In the genomic region with DNA sequence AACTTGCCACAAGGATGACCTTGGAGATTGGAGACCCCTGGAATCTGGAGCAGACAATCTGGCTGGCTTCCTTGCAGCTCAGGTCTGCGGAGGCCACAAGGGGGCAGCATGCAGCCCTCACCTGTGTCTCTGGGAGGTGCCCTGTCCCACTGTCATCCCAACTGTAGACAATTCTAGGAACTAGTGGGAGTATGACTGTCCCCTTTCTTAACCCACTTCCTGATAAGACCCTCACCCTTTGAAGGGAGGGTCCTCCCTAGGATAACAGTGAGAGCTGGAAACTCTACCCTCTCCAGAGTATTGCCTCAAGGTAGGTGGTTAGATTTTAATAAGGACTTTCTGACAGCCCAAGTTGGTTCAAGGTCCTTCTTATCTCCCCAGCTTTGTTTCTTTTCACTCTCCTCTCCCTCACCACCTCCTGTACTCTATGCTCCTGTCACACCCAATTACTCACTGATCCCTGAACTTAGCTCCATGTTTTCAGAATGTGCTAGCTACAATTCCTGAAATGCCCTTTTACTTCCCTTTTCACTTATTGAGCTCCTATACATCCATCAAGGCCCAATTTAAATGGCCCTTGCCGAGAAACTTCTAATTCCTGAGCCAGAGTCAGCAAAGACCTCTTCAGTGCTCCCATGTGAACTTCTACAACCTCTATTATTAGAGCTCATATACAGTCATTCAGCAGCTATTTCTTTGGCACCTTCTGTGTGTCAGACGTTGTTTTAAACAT, we compare ENCODE assay signal across 8 cellular contexts. TPM values are rescaled to one million over a fixed set of nuclear protein-coding genes. Genes with fewer than 3 reads are reported as not detected.
DNase-seq lines count a peak whose midpoint lies in the region; ATAC-seq and TF ChIP-seq lines count a peak whose summit lies in the region.

No MANE protein-coding gene starts in this region.

- peak; percentile 87 for ATAC-seq in HCT116
- ATAC-seq in HG03095 (IDR thresholded peaks at IDR 0.05; ENCODE audit: unreplicated experiment), result no peak

- TF ChIP-seq CTCF in HCT116 (IDR thresholded peaks at IDR 0.05 in 2 of 3, conservative IDR thresholded peaks at IDR 0.05 in 1 of 3; ENCODE audit: borderline replicate concordance in 1 of 3, insufficient read depth in 1 of 3, low read depth in 2 of 3, low read length in 2 of 3) (peak; percentile 65 to 96 (median 96); a peak in 5 of 6 replicates), ascending aorta (IDR thresholded peaks at IDR 0.05) (peak; percentile 59 to 79 (median 60))

- DNase-seq in AG20443 (ENCODE audit: low spot score) (peak; percentile 54), HCT116 (ENCODE audit: low read depth, low spot score) (peak; percentile 18), T-helper 2 cell (peak; percentile 32 to 53 (median 48)), ascending aorta (ENCODE audit: low spot score in 2 of 2) (no peak), kidney glomerular epithelial cell (lab: John Stamatoyannopoulos, UW) (peak; percentile 35), DMS79 (lab: John Stamatoyannopoulos, UW) (no peak)
- DNase-seq in stimulated activated CD4-positive, alpha-beta T cell treated with anti-CD3 and anti-CD28 coated beads, TNF-alpha, amount 100 ng/mL, for 24 hours (ENCODE audit: low read depth in 3 of 3), result peak; percentile 16 to 65 (median 19)

- no peaks in the 10 kb centered on the region for H3K27me3 ChIP-seq in HCT116 (ENCODE audit: insufficient read depth, low read length)
- H3K27me3 ChIP-seq in ascending aorta, result no peaks in the 10 kb centered on the region

- H3K9me3 ChIP-seq in HCT116 (ENCODE audit: control insufficient read depth in 1 of 2, insufficient read depth in 1 of 2, low read depth in 1 of 2, low read length in 2 of 2) (no peaks in the 10 kb centered on the region), ascending aorta (no peaks in the 10 kb centered on the region)

- no peak overlapping the region for H3K4me2 ChIP-seq in HCT116 (ENCODE audit: low read length)

- no peaks in the 10 kb centered on the region for H3K79me2 ChIP-seq in HCT116 (ENCODE audit: insufficient read depth, low read length)

- H3K36me3 ChIP-seq in HCT116 (ENCODE audit: control insufficient read depth in 1 of 2, insufficient read depth in 2 of 2, low read length in 2 of 2), result peaks cover 0 to 2% of the 10 kb centered on the region in 2 experiments; a peak in 2 of 4 replicates
- peaks cover 0 to 30% of the 10 kb centered on the region in 2 donors for H3K36me3 ChIP-seq in ascending aorta

- CTCF ChIA-PET in HCT116 (lab: Charles Lee), result interaction anchor here (0.6 to 5.6 kb wide), 13 partner anchors 8 to 177 kb away, joined by 3 to 42 read pairs (median 5); no protein-coding TSS in a partner anchor

- RAD21 ChIA-PET in HCT116 (lab: Charles Lee; ENCODE audit: low non-redundant PET in 1 of 2, low total read pairs in 2 of 2, uncharacterized antibody in 2 of 2, unreplicated experiment in 2 of 2), result interaction anchor here (1.2 to 2.0 kb wide), 3 partner anchors 75 to 179 kb away, joined by 3 to 9 read pairs (median 4); no protein-coding TSS in a partner anchor

- H2AFZ ChIP-seq in HCT116 (ENCODE audit: low read depth, low read length, poor library complexity, severe bottlenecking), result no peak overlapping the region

- H3K27ac ChIP-seq in HCT116 (ENCODE audit: low read depth, low read length) (no peak overlapping the region), ascending aorta (peak overlapping the region in 1 of 2 donors; percentile 46)

- no peaks in the 10 kb centered on the region for H4K20me1 ChIP-seq in HCT116 (ENCODE audit: insufficient read depth)

- no TSS peak for BruUV-seq in HCT116 (replicated peaks; lab: Mats Ljungman, UMichigan)

- TF ChIP-seq POLR2A in HCT116 (IDR thresholded peaks at IDR 0.05; ENCODE audit: borderline replicate concordance, extremely low read depth, insufficient read depth, insufficient read length), result no peak

- H3K4me1 ChIP-seq in HCT116 (ENCODE audit: control insufficient read depth in 1 of 2, insufficient read depth in 2 of 2, low read length in 2 of 2), result peaks cover 0 to 5% of the 10 kb centered on the region in 2 experiments; a peak in 1 of 4 replicates
- H3K4me1 ChIP-seq in ascending aorta, result no peaks in the 10 kb centered on the region

- TF ChIP-seq RAD21 in HCT116 (IDR thresholded peaks at IDR 0.05; ENCODE audit: low read depth), result peak; percentile 64

- no peak overlapping the region for H3K4me3 ChIP-seq in HCT116 (replicated peaks in 1 of 2; ENCODE audit: low read depth in 1 of 2, low read length in 2 of 2)
- H3K4me3 ChIP-seq in ascending aorta, result no peak overlapping the region

- no peak overlapping the region for H3K9ac ChIP-seq in HCT116 (ENCODE audit: low read length)

- POLR2A ChIA-PET in HCT116 (lab: Charles Lee), result no interaction called here

- no peaks in the 10 kb centered on the region for H3K9me2 ChIP-seq in HCT116 (ENCODE audit: insufficient read depth)

- intact Hi-C loops in HCT116 (cut with micrococcal nuclease), result loop anchor here (1.0 kb wide), 2 partner anchors 76 to 178 kb away; no protein-coding TSS in a partner anchor
- intact Hi-C loops in ascending aorta (cut with DNase I), result loop anchor here (1.0 to 5.0 kb wide), 3 partner anchors 46 to 178 kb away; no protein-coding TSS in a partner anchor

TF ChIP-seq in HCT116, 20 proteins besides CTCF, POLR2A, EP300 and RAD21:
- TF ChIP-seq CBX3 (IDR thresholded peaks at IDR 0.05; ENCODE audit: low read depth), result no peak
- TF ChIP-seq ZBTB33 (IDR thresholded peaks at IDR 0.05; ENCODE audit: extremely low read depth, insufficient replicate concordance, low read length), result no peak
- no peak for TF ChIP-seq SRF (IDR thresholded peaks at IDR 0.05; ENCODE audit: low read depth)
- no peak for TF ChIP-seq TCF7L2 (IDR thresholded peaks at IDR 0.05; ENCODE audit: borderline replicate concordance, extremely low read depth, insufficient read depth, insufficient read length)
- no peak for TF ChIP-seq EZH2 (IDR thresholded peaks at IDR 0.05)
- TF ChIP-seq CEBPB (IDR thresholded peaks at IDR 0.05; ENCODE audit: low read depth), result no peak
- TF ChIP-seq REST (IDR thresholded peaks at IDR 0.05; ENCODE audit: low read depth), result no peak
- no peak for TF ChIP-seq ELF1 (IDR thresholded peaks at IDR 0.05; ENCODE audit: borderline replicate concordance, low read depth)
- no peak for TF ChIP-seq ATF3 (IDR thresholded peaks at IDR 0.05)
- no peak for TF ChIP-seq FOSL1 (IDR thresholded peaks at IDR 0.05; ENCODE audit: low read depth)
- TF ChIP-seq SIN3A (IDR thresholded peaks at IDR 0.05; ENCODE audit: low read depth), result no peak
- no peak for TF ChIP-seq YY1 (IDR thresholded peaks at IDR 0.05; ENCODE audit: extremely low read depth, insufficient replicate concordance, low read depth, low read length)
- TF ChIP-seq EGR1 (IDR thresholded peaks at IDR 0.05; ENCODE audit: low read depth), result no peak
- TF ChIP-seq JUND (IDR thresholded peaks at IDR 0.05), result no peak
- TF ChIP-seq MAX (IDR thresholded peaks at IDR 0.05), result no peak

RNA-seq across cellular contexts. Expression of gene KCNQ4, which starts 9.2 kb away (rescaled TPM):
- total RNA-seq in HCT116 (2021; ENCODE audit: unreplicated experiment), result 4.1 TPM
- 4.2 and 4.7 TPM in 2 replicates for polyA plus RNA-seq in HCT116 (2012)
- total RNA-seq in ascending aorta, result 14.5 TPM

Comparison
In these comparisons a context has a peak if more than half of its experiments do, and no peak if none do; other contexts are left out.
1. DNase-seq: peak in AG20443 (single experiment), HCT116 (single experiment), T-helper 2 cell (5 of 5), kidney glomerular epithelial cell (single experiment) and stimulated activated CD4-positive, alpha-beta T cell treated with anti-CD3 and anti-CD28 coated beads, TNF-alpha, amount 100 ng/mL, for 24 hours (3 of 3); none in ascending aorta (0 of 2) and DMS79 (single experiment).